ENCODE assay signal across 1 cellular context in the genomic region with DNA sequence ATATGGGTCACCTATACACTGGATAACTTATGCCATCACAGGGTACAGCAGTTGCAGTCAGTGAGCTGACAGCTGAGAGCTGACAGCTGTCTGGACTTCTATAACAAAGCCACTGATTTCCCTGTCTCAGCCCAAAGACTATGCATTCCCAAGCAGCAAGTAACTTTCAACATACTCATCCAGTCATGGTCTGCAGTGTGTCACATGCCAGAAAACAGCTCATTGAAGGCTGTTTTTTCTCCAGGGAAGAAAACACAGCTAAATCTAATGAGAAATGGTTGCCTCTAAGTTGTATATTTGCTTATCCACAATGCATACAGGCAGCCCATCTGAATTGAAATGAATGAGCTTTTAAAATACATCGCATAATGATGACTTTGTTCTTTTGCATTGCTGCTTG.
TF ChIP-seq lines count a peak whose summit lies in the region.

No MANE protein-coding gene starts in this region.

TF ChIP-seq in GM23338, 12 proteins besides CTCF, POLR2A, EP300 and RAD21 (continued from another document):
- TF ChIP-seq, protein P1, sequence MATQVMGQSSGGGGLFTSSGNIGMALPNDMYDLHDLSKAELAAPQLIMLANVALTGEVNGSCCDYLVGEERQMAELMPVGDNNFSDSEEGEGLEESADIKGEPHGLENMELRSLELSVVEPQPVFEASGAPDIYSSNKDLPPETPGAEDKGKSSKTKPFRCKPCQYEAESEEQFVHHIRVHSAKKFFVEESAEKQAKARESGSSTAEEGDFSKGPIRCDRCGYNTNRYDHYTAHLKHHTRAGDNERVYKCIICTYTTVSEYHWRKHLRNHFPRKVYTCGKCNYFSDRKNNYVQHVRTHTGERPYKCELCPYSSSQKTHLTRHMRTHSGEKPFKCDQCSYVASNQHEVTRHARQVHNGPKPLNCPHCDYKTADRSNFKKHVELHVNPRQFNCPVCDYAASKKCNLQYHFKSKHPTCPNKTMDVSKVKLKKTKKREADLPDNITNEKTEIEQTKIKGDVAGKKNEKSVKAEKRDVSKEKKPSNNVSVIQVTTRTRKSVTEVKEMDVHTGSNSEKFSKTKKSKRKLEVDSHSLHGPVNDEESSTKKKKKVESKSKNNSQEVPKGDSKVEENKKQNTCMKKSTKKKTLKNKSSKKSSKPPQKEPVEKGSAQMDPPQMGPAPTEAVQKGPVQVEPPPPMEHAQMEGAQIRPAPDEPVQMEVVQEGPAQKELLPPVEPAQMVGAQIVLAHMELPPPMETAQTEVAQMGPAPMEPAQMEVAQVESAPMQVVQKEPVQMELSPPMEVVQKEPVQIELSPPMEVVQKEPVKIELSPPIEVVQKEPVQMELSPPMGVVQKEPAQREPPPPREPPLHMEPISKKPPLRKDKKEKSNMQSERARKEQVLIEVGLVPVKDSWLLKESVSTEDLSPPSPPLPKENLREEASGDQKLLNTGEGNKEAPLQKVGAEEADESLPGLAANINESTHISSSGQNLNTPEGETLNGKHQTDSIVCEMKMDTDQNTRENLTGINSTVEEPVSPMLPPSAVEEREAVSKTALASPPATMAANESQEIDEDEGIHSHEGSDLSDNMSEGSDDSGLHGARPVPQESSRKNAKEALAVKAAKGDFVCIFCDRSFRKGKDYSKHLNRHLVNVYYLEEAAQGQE (IDR thresholded peaks at IDR 0.05; ENCODE audit: unreplicated experiment), result no peak
TF ChIP-seq in GM23338: peak in this region for 0.
